29 cellular contexts compared by ENCODE assay signal in genomic region chr7:151647006-151647405, GRCh38.
"Had no signal": no experiment of that assay in that cellular context is flagged by ENCODE, and none has a peak within 500 bp of the region (broad histone marks: within the 10 kb centered on the region; RNA-seq: fewer than 3 reads in every experiment).

No MANE protein-coding gene starts in this region.

- DNase-seq: colonic mucosa; cortex of kidney; effector CD8-positive, alpha-beta T cell; effector memory CD8-positive, alpha-beta T cell; endodermal cell; erythroblast; esophagus squamous epithelium; foreskin fibroblast; foreskin melanocyte; gastrocnemius medialis; glutamatergic neuron; head of caudate nucleus; heart right ventricle; hippocampal formation; left cardiac atrium; left lung; left ventricle myocardium superior; lower lobe of right lung; mammary epithelial cell; mucosa of descending colon; naive B cell had no signal

- H3K4me1 ChIP-seq: colonic mucosa had no signal

- H3K9me3 Mint-ChIP-seq: dendritic cell treated with granulocyte-macrophage colony-stimulating factor and Interleukin-4, amounts not matched to agents 40 ng/mL and 50 ng/mL, for 4 days; effector memory CD8-positive, alpha-beta T cell had no signal

- H3K4me3 ChIP-seq: colonic mucosa, esophagus squamous epithelium, gastrocnemius medialis, heart right ventricle, left lung, lower lobe of right lung, mucosa of descending colon had no signal

- H3K27ac ChIP-seq: colonic mucosa, epithelial cell of prostate, esophagus squamous epithelium, gastrocnemius medialis, heart right ventricle, left lung, lower lobe of right lung had no signal

- H3K9me3 ChIP-seq: colonic mucosa, gastrocnemius medialis, left lung, lower lobe of right lung, mucosa of descending colon had no signal

- H3K27ac Mint-ChIP-seq: dendritic cell treated with granulocyte-macrophage colony-stimulating factor and Interleukin-4, amounts not matched to agents 40 ng/mL and 50 ng/mL, for 4 days; effector memory CD8-positive, alpha-beta T cell; endodermal cell; memory B cell; mesothelial cell of epicardium; naive B cell had no signal

- H3K27me3 Mint-ChIP-seq: dendritic cell treated with granulocyte-macrophage colony-stimulating factor and Interleukin-4, amounts not matched to agents 40 ng/mL and 50 ng/mL, for 4 days; effector memory CD8-positive, alpha-beta T cell; memory B cell; naive B cell had no signal

- H3K36me3 ChIP-seq: colonic mucosa, esophagus squamous epithelium, gastrocnemius medialis, left lung, lower lobe of right lung had no signal

- FAIRE-seq: endometrium, islet of Langerhans, keratinocyte had no signal

- H3K4me3 Mint-ChIP-seq: dendritic cell treated with granulocyte-macrophage colony-stimulating factor and Interleukin-4, amounts not matched to agents 40 ng/mL and 50 ng/mL, for 4 days; effector memory CD8-positive, alpha-beta T cell; endodermal cell; memory B cell; mesothelial cell of epicardium had no signal

- H3K4me1 Mint-ChIP-seq: mesothelial cell of epicardium, naive B cell had no signal

- ATAC-seq: effector memory CD8-positive, alpha-beta T cell; esophagus mucosa; gastrocnemius medialis; heart right ventricle; left cardiac atrium; left lung; left ventricle myocardium superior; lower lobe of right lung; mucosa of descending colon had no signal

- H3K27me3 ChIP-seq: colonic mucosa, esophagus squamous epithelium, gastrocnemius medialis, heart right ventricle, left lung had no signal
